15 cellular contexts compared by ENCODE assay signal in genomic region chr13:48489003-48489402, GRCh38. TPM values are rescaled to one million over a fixed set of nuclear protein-coding genes. Genes with fewer than 3 reads are reported as not detected.
DNase-seq lines count a peak whose midpoint lies in the region; ATAC-seq and TF ChIP-seq lines count a peak whose summit lies in the region.
"Had no signal": no experiment of that assay in that cellular context is flagged by ENCODE, and none has a peak within 500 bp of the region (broad histone marks: within the 10 kb centered on the region; RNA-seq: fewer than 3 reads in every experiment).

No MANE protein-coding gene starts in this region.

- no peak for TF ChIP-seq CTCF in CD8-positive, alpha-beta T cell (IDR thresholded peaks at IDR 0.05)
- TF ChIP-seq CTCF in PC-9 (conservative IDR thresholded peaks at IDR 0.05) = no peak

- POLR2A ChIA-PET in CD8-positive, alpha-beta T cell (lab: Charles Lee) = no interaction called here
- POLR2A ChIA-PET in PC-9 (lab: Charles Lee; ENCODE audit: unreplicated experiment) = no interaction called here

- peaks cover 40% of the 10 kb centered on the region for H3K4me1 ChIP-seq in CD8-positive, alpha-beta T cell (ENCODE audit: insufficient read depth, low read length)
- H3K4me1 ChIP-seq in PC-9 (replicated peaks; ENCODE audit: insufficient read depth) = 0 out of 2 replicates have a peak, but pooled peaks cover 4% of the 10 kb centered on the region
- H3K4me1 ChIP-seq: foreskin keratinocyte had no signal

- peaks cover 25% of the 10 kb centered on the region for H3K4me1 Mint-ChIP-seq in T-helper 1 cell treated with Interleukin-12 subunit alpha and Interleukin-12 subunit beta and Interleukin-4 antibody, amounts not matched to agents 30 μg/mL and 1 μg/mL, for 36 hours (ENCODE audit: low read depth)
- peaks cover 21% of the 10 kb centered on the region for H3K4me1 Mint-ChIP-seq in CD8-positive, alpha-beta T cell (ENCODE audit: low read depth)
- H3K4me1 Mint-ChIP-seq in activated naive CD8-positive, alpha-beta T cell treated with anti-CD3 and anti-CD28 coated beads for 36 hours = peaks cover 34% of the 10 kb centered on the region

- H3K36me3 Mint-ChIP-seq in T-helper 1 cell treated with Interleukin-12 subunit alpha and Interleukin-12 subunit beta and Interleukin-4 antibody, amounts not matched to agents 30 μg/mL and 1 μg/mL, for 36 hours (ENCODE audit: low read depth) = peaks cover 23% of the 10 kb centered on the region
- peaks cover 24% of the 10 kb centered on the region for H3K36me3 Mint-ChIP-seq in CD8-positive, alpha-beta T cell
- peaks cover 27% of the 10 kb centered on the region for H3K36me3 Mint-ChIP-seq in activated naive CD8-positive, alpha-beta T cell treated with anti-CD3 and anti-CD28 coated beads for 36 hours

- H3K9me3 Mint-ChIP-seq in T-helper 1 cell treated with Interleukin-12 subunit alpha and Interleukin-12 subunit beta and Interleukin-4 antibody, amounts not matched to agents 30 μg/mL and 1 μg/mL, for 36 hours = no peaks in the 10 kb centered on the region
- no peaks in the 10 kb centered on the region for H3K9me3 Mint-ChIP-seq in CD8-positive, alpha-beta T cell
- H3K9me3 Mint-ChIP-seq in activated naive CD8-positive, alpha-beta T cell treated with anti-CD3 and anti-CD28 coated beads for 36 hours = no peaks in the 10 kb centered on the region

- peaks cover 4% of the 10 kb centered on the region; the same call in 1 of the 2 replicates for H3F3A ChIP-seq in PC-9 (ENCODE audit: insufficient read depth, low read depth)

- no peaks in the 10 kb centered on the region for H3K27me3 ChIP-seq in CD8-positive, alpha-beta T cell (ENCODE audit: insufficient read depth, low read length)
- no peaks in the 10 kb centered on the region for H3K27me3 ChIP-seq in PC-9 (ENCODE audit: insufficient read depth, low read depth)
- H3K27me3 ChIP-seq: cardiac muscle cell, foreskin keratinocyte had no signal

- peak overlapping the region; percentile 60 for H3K27ac Mint-ChIP-seq in T-helper 1 cell treated with Interleukin-12 subunit alpha and Interleukin-12 subunit beta and Interleukin-4 antibody, amounts not matched to agents 30 μg/mL and 1 μg/mL, for 36 hours
- peak overlapping the region; percentile 29 for H3K27ac Mint-ChIP-seq in CD8-positive, alpha-beta T cell
- H3K27ac Mint-ChIP-seq in activated naive CD8-positive, alpha-beta T cell treated with anti-CD3 and anti-CD28 coated beads for 36 hours = peak overlapping the region; percentile 26

- no peaks in the 10 kb centered on the region for H3K9me2 ChIP-seq in PC-9 (ENCODE audit: insufficient read depth)

- H3K4me3 ChIP-seq in CD8-positive, alpha-beta T cell (ENCODE audit: low read depth, low read length) = no peak overlapping the region
- no peak overlapping the region for H3K4me3 ChIP-seq in PC-9
- H3K4me3 ChIP-seq: cardiac muscle cell had no signal

- H3K27me3 Mint-ChIP-seq in T-helper 1 cell treated with Interleukin-12 subunit alpha and Interleukin-12 subunit beta and Interleukin-4 antibody, amounts not matched to agents 30 μg/mL and 1 μg/mL, for 36 hours (ENCODE audit: low read depth) = no peaks in the 10 kb centered on the region
- H3K27me3 Mint-ChIP-seq in CD8-positive, alpha-beta T cell (ENCODE audit: low read depth) = no peaks in the 10 kb centered on the region
- no peaks in the 10 kb centered on the region for H3K27me3 Mint-ChIP-seq in activated naive CD8-positive, alpha-beta T cell treated with anti-CD3 and anti-CD28 coated beads for 36 hours

- no peak overlapping the region for H2AFZ ChIP-seq in PC-9

- no peak overlapping the region for H3K4me2 ChIP-seq in PC-9

- CTCF ChIA-PET in CD8-positive, alpha-beta T cell (lab: Charles Lee) = interaction anchor here (1.2 kb wide), 1 partner anchor 10 kb away, joined by 3 read pairs; no protein-coding TSS in a partner anchor
- CTCF ChIA-PET in PC-9 (lab: Charles Lee) = no interaction called here

- H4K20me1 ChIP-seq in PC-9 (ENCODE audit: insufficient read depth) = no peaks in the 10 kb centered on the region

- no TSS peak for BruUV-seq in PC-9 (replicated peaks; lab: Mats Ljungman, UMichigan)

- no peaks in the 10 kb centered on the region for H3K36me3 ChIP-seq in CD8-positive, alpha-beta T cell (ENCODE audit: insufficient read depth, low read length)
- H3K36me3 ChIP-seq in KOPT-K1 (ENCODE audit: insufficient read depth, low read length) (peaks cover 92% of the 10 kb centered on the region), PC-9 (ENCODE audit: low read depth) (no peaks in the 10 kb centered on the region)

- ATAC-seq in CD8-positive, alpha-beta T cell = no peak
- ATAC-seq: foreskin keratinocyte, left ventricle myocardium superior had no signal

- DNase-seq in T-helper 1 cell (no peak), PC-9 (no peak), AG20443 (ENCODE audit: low spot score) (no peak), NCI-H2107 treated with DMSO at 0.1 percent for 48 hours (lab: John Stamatoyannopoulos, UW; ENCODE audit: unreplicated experiment) (no peak)
- no peak for DNase-seq in CD8-positive, alpha-beta T cell
- DNase-seq in activated naive CD8-positive, alpha-beta T cell treated with anti-CD3 and anti-CD28 coated beads for 36 hours = no peak
- DNase-seq: activated CD8-positive, alpha-beta memory T cell treated with anti-CD3 and anti-CD28 coated beads for 24 hours; foreskin keratinocyte; left ventricle myocardium superior; trophoblast cell had no signal

- intact Hi-C loops in CD8-positive, alpha-beta T cell (cut with DNase I, micrococcal nuclease) = loop anchor here (2.0 to 5.0 kb wide), 3 partner anchors 16 to 93 kb away; no protein-coding TSS in a partner anchor
- intact Hi-C loops in PC-9 (cut with micrococcal nuclease; ENCODE audit: unreplicated experiment) = no loop called here

- no peaks in the 10 kb centered on the region for H3K79me2 ChIP-seq in PC-9 (ENCODE audit: low read depth)

- H3K9me3 ChIP-seq in CD8-positive, alpha-beta T cell (ENCODE audit: low read length) = no peaks in the 10 kb centered on the region
- H3K9me3 ChIP-seq in KOPT-K1 (ENCODE audit: insufficient read depth, low read length, poor library complexity, severe bottlenecking) (peaks cover 15% of the 10 kb centered on the region), PC-9 (ENCODE audit: insufficient read depth, low read depth) (no peaks in the 10 kb centered on the region)

- peak overlapping the region; percentile 49 for H3K4me3 Mint-ChIP-seq in T-helper 1 cell treated with Interleukin-12 subunit alpha and Interleukin-12 subunit beta and Interleukin-4 antibody, amounts not matched to agents 30 μg/mL and 1 μg/mL, for 36 hours
- H3K4me3 Mint-ChIP-seq in CD8-positive, alpha-beta T cell = peak overlapping the region; percentile 5
- H3K4me3 Mint-ChIP-seq in activated naive CD8-positive, alpha-beta T cell treated with anti-CD3 and anti-CD28 coated beads for 36 hours = no peak overlapping the region

- no peak overlapping the region for H3K27ac ChIP-seq in CD8-positive, alpha-beta T cell (ENCODE audit: low read depth, low read length)
- peak overlapping the region; percentile 100 for H3K27ac ChIP-seq in KOPT-K1 (ENCODE audit: low read depth, low read length, poor library complexity, severe bottlenecking)
- no peak overlapping the region for H3K27ac ChIP-seq in PC-9
- H3K27ac ChIP-seq: 22Rv1, C4-2B, cardiac muscle cell, foreskin keratinocyte had no signal

RNA-seq across cellular contexts. Expression of gene RCBTB2, which starts 43.9 kb away (rescaled TPM):
- total RNA-seq in CD8-positive, alpha-beta T cell = 1 to 10 TPM; 1.5 to 2.0 TPM
- total RNA-seq in activated naive CD8-positive, alpha-beta T cell treated with anti-CD3 and anti-CD28 coated beads for 36 hours = 1 to 10 TPM; 1.9 to 2.4 TPM
- 1.7 and 2.6 TPM in 2 replicates for total RNA-seq in PC-9 (2021)
